ENCODE assay signal across 8 cellular contexts in the genomic region with DNA sequence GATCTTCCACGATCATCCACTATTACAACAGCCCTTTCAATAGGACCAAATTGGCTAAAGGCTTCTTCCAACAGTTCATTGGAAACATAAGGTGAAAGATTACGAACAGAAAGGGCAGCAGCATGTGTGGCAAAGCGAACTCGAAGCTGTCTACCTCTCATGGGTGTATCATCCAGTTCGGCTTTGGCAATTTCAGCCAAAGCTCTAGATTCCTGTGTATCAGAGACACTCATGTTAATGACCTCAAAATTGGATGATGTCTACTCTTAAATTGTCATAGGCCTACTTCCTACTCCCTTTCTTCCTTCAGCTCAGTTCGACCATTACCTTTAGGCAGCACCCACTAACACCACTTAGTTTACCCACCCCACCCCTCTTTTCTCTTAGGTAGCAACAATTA. TPM values are rescaled to one million over a fixed set of nuclear protein-coding genes. Genes with fewer than 3 reads are reported as not detected.
DNase-seq lines count a peak whose midpoint lies in the region; TF ChIP-seq lines count a peak whose summit lies in the region.

No MANE protein-coding gene starts in this region.

- in situ Hi-C loops in GM13977 (cut with MboI; ENCODE audit: low pct_unique_long_range_greater_than_20kb, low sequenced_read_pairs, unreplicated experiment): no loop called here

- peaks cover 60% of the 10 kb centered on the region for H3K36me3 ChIP-seq in HUES64 (ENCODE audit: insufficient read depth, low read length)
- H3K36me3 ChIP-seq in muscle layer of colon (ENCODE audit: insufficient read depth, low read length): peaks cover 59% of the 10 kb centered on the region

- POLR2A ChIA-PET in AG04450 (lab: Yijun Ruan, JAX): interaction anchor here (1.1 to 1.4 kb wide), 2 partner anchors 11 to 206 kb away, joined by 4 to 6 read pairs; a partner anchor contains a TSS

- no peak for DNase-seq in AG04450 (ENCODE audit: low read depth, low spot score)
- DNase-seq in cardiac fibroblast (ENCODE audit: low read depth in 2 of 2): no peak
- DNase-seq in NCI-H1417 treated with DMSO at 0.1 percent for 48 hours (lab: John Stamatoyannopoulos, UW): no peak
- DNase-seq in GM13977 (ENCODE audit: low spot score): no peak
- DNase-seq in Ammon's horn (ENCODE audit: low spot score): no peak
- DNase-seq in NAMALWA (ENCODE audit: low spot score): no peak

- H3K9ac ChIP-seq in HUES64 (ENCODE audit: low read depth, low read length) (peak overlapping the region; percentile 99), muscle layer of colon (ENCODE audit: low read length) (peak overlapping the region; percentile 94)

- H3K4me1 ChIP-seq in HUES64 (ENCODE audit: insufficient read depth, low read length) (peaks cover 10% of the 10 kb centered on the region; the same call in 1 of the 2 replicates), muscle layer of colon (ENCODE audit: insufficient read depth, low read length) (peaks cover 52% of the 10 kb centered on the region)

- CTCF ChIA-PET in AG04450 (lab: Charles Lee): interaction anchor here (1.0 to 1.3 kb wide), 2 partner anchors 11 to 108 kb away, joined by 3 to 9 read pairs; no protein-coding TSS in a partner anchor

- 36% methylated on average over 6 of the region's 6 CpGs for WGBS in HUES64

- no peak overlapping the region for H3K27ac ChIP-seq in AG04450 (ENCODE audit: low read depth, low read length)
- no peak overlapping the region for H3K27ac ChIP-seq in HUES64 (ENCODE audit: low read depth, low read length)
- H3K27ac ChIP-seq in muscle layer of colon (ENCODE audit: low read depth, low read length): peak overlapping the region; percentile 96

- H3K4me3 ChIP-seq in AG04450 (ENCODE audit: low read depth, low read length) (peak overlapping the region; percentile 97), HUES64 (ENCODE audit: low read length) (peak overlapping the region; percentile 93), cardiac fibroblast (replicated peaks in 1 of 2; ENCODE audit: low read depth in 2 of 2, low read length in 2 of 2) (peak overlapping the region; percentile 73 to 91), muscle layer of colon (ENCODE audit: low read depth in 1 of 2, low read length in 2 of 2) (peak overlapping the region; percentile 95 to 97)

- H3K9me3 ChIP-seq in AG04450 (ENCODE audit: control insufficient read depth, insufficient read depth, low read length) (no peaks in the 10 kb centered on the region), HUES64 (ENCODE audit: insufficient read depth, low read depth, low read length) (no peaks in the 10 kb centered on the region), muscle layer of colon (ENCODE audit: low read length) (no peaks in the 10 kb centered on the region)

- H3K27me3 ChIP-seq in AG04450 (ENCODE audit: control insufficient read depth, insufficient read depth, low read length) (no peaks in the 10 kb centered on the region), HUES64 (ENCODE audit: insufficient read depth, low read length) (no peaks in the 10 kb centered on the region), muscle layer of colon (ENCODE audit: control insufficient read depth in 1 of 2, insufficient read depth in 2 of 2, low read length in 2 of 2) (no peaks in the 10 kb centered on the region)

- no peak for TF ChIP-seq CTCF in AG04450 (IDR thresholded peaks at IDR 0.05; ENCODE audit: low read depth, low read length)
- TF ChIP-seq CTCF in cardiac fibroblast (IDR thresholded peaks at IDR 0.05; ENCODE audit: low read depth, low read length): no peak
- TF ChIP-seq CTCF in GM13977 (IDR thresholded peaks at IDR 0.05; ENCODE audit: extremely low read depth, insufficient read depth, missing control alignments): no peak

RNA-seq across cellular contexts. Expression of a gene that starts 2.2 kb away (rescaled TPM):
- polyA plus RNA-seq in AG04450 (2011; rRNA removed): 107 and 126 TPM in 2 replicates
- polyA minus RNA-seq in AG04450 (2011; rRNA and poly(A)+ RNA removed): 48.4 and 93.0 TPM in 2 replicates
- 262 TPM for polyA plus RNA-seq in HUES64 (2013, experiment 1 of 2)
- polyA plus RNA-seq in HUES64 (2013, experiment 2 of 2): 260 TPM
